Comparison of ENCODE assay signal across 18 cellular contexts in genomic region chr1:9680828-9681227, GRCh38. TPM values are rescaled to one million over a fixed set of nuclear protein-coding genes. Genes with fewer than 3 reads are reported as not detected.
A peak's percentile ranks its signal among the peaks of the same experiment; 100 is the strongest.
DNase-seq lines count a peak whose midpoint lies in the region; ATAC-seq and TF ChIP-seq lines count a peak whose summit lies in the region.
"Had no signal": no experiment of that assay in that cellular context is flagged by ENCODE, and none has a peak within 500 bp of the region (broad histone marks: within the 10 kb centered on the region; RNA-seq: fewer than 3 reads in every experiment).

No MANE protein-coding gene starts in this region.

- H3K79me1 ChIP-seq in trophoblast cell (ENCODE audit: low read length): no peaks in the 10 kb centered on the region

- no peak overlapping the region for H2AK5ac ChIP-seq in trophoblast cell (ENCODE audit: low read length)

- H3K27me3 ChIP-seq in trophoblast cell (ENCODE audit: insufficient read depth, low read length) (no peaks in the 10 kb centered on the region), endodermal cell (ENCODE audit: control insufficient read depth, insufficient read depth, low read length, poor library complexity, severe bottlenecking) (no peaks in the 10 kb centered on the region)
- H3K27me3 ChIP-seq: suprapubic skin had no signal

- no peaks in the 10 kb centered on the region for H3K4me1 ChIP-seq in trophoblast cell (ENCODE audit: control insufficient read depth in 1 of 2, insufficient read depth in 2 of 2, low read length in 2 of 2)
- H3K4me1 ChIP-seq in endodermal cell (ENCODE audit: control insufficient read depth, insufficient read depth, low read length): no peaks in the 10 kb centered on the region
- H3K4me1 ChIP-seq: Caco-2, suprapubic skin had no signal

- H3K27ac ChIP-seq in trophoblast cell (ENCODE audit: low read depth, low read length): no peak overlapping the region
- no peak overlapping the region for H3K27ac ChIP-seq in endodermal cell (ENCODE audit: low read depth, low read length)
- H3K27ac ChIP-seq: RWPE1, suprapubic skin had no signal

- no peak for ATAC-seq in sciatic nerve

- no peak overlapping the region for H3K18ac ChIP-seq in trophoblast cell (ENCODE audit: low read length)

- CTCF ChIA-PET in activated CD4-positive, alpha-beta memory T cell treated with anti-CD3 and anti-CD28 coated beads for 36 hours (lab: Charles Lee): no interaction called here
- CTCF ChIA-PET in activated CD4-positive, alpha-beta memory T cell treated with anti-CD3 and anti-CD28 coated beads, Interleukin-2, amount 10 ng/mL, durations not matched to agents 7 days and 5 days (lab: Charles Lee): interaction anchor here (0.6 kb wide), 1 partner anchor 187 kb away, joined by 3 read pairs; no protein-coding TSS in a partner anchor

- H2AFZ ChIP-seq in trophoblast cell (ENCODE audit: insufficient read depth, low read length, poor library complexity): no peak overlapping the region

- H3K23ac ChIP-seq in trophoblast cell (ENCODE audit: low read length): no peak overlapping the region

- DNase-seq in activated CD4-positive, alpha-beta memory T cell treated with anti-CD3 and anti-CD28 coated beads for 36 hours: no peak
- DNase-seq in activated CD4-positive, alpha-beta memory T cell treated with anti-CD3 and anti-CD28 coated beads, Interleukin-2, amount 10 ng/mL, durations not matched to agents 7 days and 5 days: no peak
- DNase-seq in activated naive CD8-positive, alpha-beta T cell treated with anti-CD3 and anti-CD28 coated beads for 36 hours: no peak
- DNase-seq in trophoblast cell: no peak
- no peak for DNase-seq in AG08395 (ENCODE audit: low spot score)
- DNase-seq in sciatic nerve (ENCODE audit: low spot score): no peak
- no peak for DNase-seq in endodermal cell
- DNase-seq: Caco-2, head of caudate nucleus, HFFc6, mesendoderm, NCI-H2081 treated with DMSO at 0.1 percent for 48 hours, NCI-H69, retina, SW 1271 had no signal

- H3K9me3 ChIP-seq in trophoblast cell (ENCODE audit: insufficient read depth, low read depth, low read length) (peaks cover 2% of the 10 kb centered on the region), endodermal cell (ENCODE audit: control insufficient read depth, low read length) (no peaks in the 10 kb centered on the region)
- H3K9me3 ChIP-seq: Caco-2, suprapubic skin had no signal

- no peak overlapping the region for H3K4me3 ChIP-seq in trophoblast cell (ENCODE audit: low read depth, low read length)
- H3K4me3 ChIP-seq in endodermal cell (ENCODE audit: low read length): no peak overlapping the region
- H3K4me3 ChIP-seq: suprapubic skin had no signal

- H3K4ac ChIP-seq in trophoblast cell (ENCODE audit: low read depth, low read length): no peak overlapping the region

- no peaks in the 10 kb centered on the region for H3K36me3 ChIP-seq in trophoblast cell (ENCODE audit: control insufficient read depth in 1 of 2, insufficient read depth in 2 of 2, low read length in 2 of 2)
- H3K36me3 ChIP-seq in endodermal cell (ENCODE audit: control insufficient read depth, insufficient read depth, low read length): no peaks in the 10 kb centered on the region
- H3K36me3 ChIP-seq: suprapubic skin had no signal

- no peak overlapping the region for H2BK12ac ChIP-seq in trophoblast cell (ENCODE audit: low read length)

- no peaks in the 10 kb centered on the region for H3K79me2 ChIP-seq in trophoblast cell (ENCODE audit: control insufficient read depth, insufficient read depth, low read length, poor library complexity)

- H2BK120ac ChIP-seq in trophoblast cell (ENCODE audit: insufficient read depth, low read length, poor library complexity): no peak overlapping the region

- peak overlapping the region; percentile 71 for H3K27ac Mint-ChIP-seq in activated CD4-positive, alpha-beta memory T cell treated with anti-CD3 and anti-CD28 coated beads for 36 hours
- no peak overlapping the region for H3K27ac Mint-ChIP-seq in activated CD4-positive, alpha-beta memory T cell treated with anti-CD3 and anti-CD28 coated beads, Interleukin-2, amount 10 ng/mL, durations not matched to agents 7 days and 5 days
- H3K27ac Mint-ChIP-seq in IgD-negative memory B cell: peak overlapping the region; percentile 48 to 91 (median 90)
- H3K27ac Mint-ChIP-seq in activated naive CD8-positive, alpha-beta T cell treated with anti-CD3 and anti-CD28 coated beads for 36 hours: peak overlapping the region; percentile 57
- no peak overlapping the region for H3K27ac Mint-ChIP-seq in endodermal cell
- H3K27ac Mint-ChIP-seq: HFFc6 had no signal

- no peak overlapping the region for H4K91ac ChIP-seq in trophoblast cell (ENCODE audit: low read depth, low read length)

- H3K4me1 Mint-ChIP-seq in activated CD4-positive, alpha-beta memory T cell treated with anti-CD3 and anti-CD28 coated beads for 36 hours (ENCODE audit: low read depth): peaks cover 54% of the 10 kb centered on the region
- H3K4me1 Mint-ChIP-seq in activated CD4-positive, alpha-beta memory T cell treated with anti-CD3 and anti-CD28 coated beads, Interleukin-2, amount 10 ng/mL, durations not matched to agents 7 days and 5 days: peaks cover 46% of the 10 kb centered on the region
- H3K4me1 Mint-ChIP-seq in IgD-negative memory B cell (peaks cover 35 to 51% (median 47%) of the 10 kb centered on the region in 3 donors), endodermal cell (peaks cover 6% of the 10 kb centered on the region)
- H3K4me1 Mint-ChIP-seq in activated naive CD8-positive, alpha-beta T cell treated with anti-CD3 and anti-CD28 coated beads for 36 hours: peaks cover 56% of the 10 kb centered on the region

- H3K9ac ChIP-seq in trophoblast cell (ENCODE audit: low read length) (peak overlapping the region; percentile 18), endodermal cell (ENCODE audit: extremely low read depth, low read length, poor library complexity, severe bottlenecking) (no peak overlapping the region)

- peaks cover 17% of the 10 kb centered on the region for H3K36me3 Mint-ChIP-seq in activated CD4-positive, alpha-beta memory T cell treated with anti-CD3 and anti-CD28 coated beads for 36 hours
- peaks cover 49% of the 10 kb centered on the region for H3K36me3 Mint-ChIP-seq in activated CD4-positive, alpha-beta memory T cell treated with anti-CD3 and anti-CD28 coated beads, Interleukin-2, amount 10 ng/mL, durations not matched to agents 7 days and 5 days (ENCODE audit: low read depth)
- H3K36me3 Mint-ChIP-seq in IgD-negative memory B cell (peaks cover 1% of the 10 kb centered on the region), endodermal cell (ENCODE audit: low read depth) (peaks cover 5% of the 10 kb centered on the region)
- peaks cover 58% of the 10 kb centered on the region for H3K36me3 Mint-ChIP-seq in activated naive CD8-positive, alpha-beta T cell treated with anti-CD3 and anti-CD28 coated beads for 36 hours

- intact Hi-C loops in activated CD4-positive, alpha-beta memory T cell treated with anti-CD3 and anti-CD28 coated beads for 36 hours (cut with micrococcal nuclease): no loop called here
- intact Hi-C loops in sciatic nerve (cut with DNase I): no loop called here

- no peak for TF ChIP-seq CTCF in endodermal cell (conservative IDR thresholded peaks at IDR 0.05)

- H3K9me3 Mint-ChIP-seq in activated CD4-positive, alpha-beta memory T cell treated with anti-CD3 and anti-CD28 coated beads for 36 hours: no peaks in the 10 kb centered on the region
- H3K9me3 Mint-ChIP-seq in activated CD4-positive, alpha-beta memory T cell treated with anti-CD3 and anti-CD28 coated beads, Interleukin-2, amount 10 ng/mL, durations not matched to agents 7 days and 5 days: no peaks in the 10 kb centered on the region
- H3K9me3 Mint-ChIP-seq in IgD-negative memory B cell (no peaks in the 10 kb centered on the region), endodermal cell (no peaks in the 10 kb centered on the region)
- peaks cover 2% of the 10 kb centered on the region for H3K9me3 Mint-ChIP-seq in activated naive CD8-positive, alpha-beta T cell treated with anti-CD3 and anti-CD28 coated beads for 36 hours
- H3K9me3 Mint-ChIP-seq: HFFc6 had no signal

- WGBS in trophoblast cell (ENCODE audit: extremely low coverage, insufficient coverage, insufficient read length): no CpG with 5 or more reads among the region's 6 CpGs
- 95 to 96% methylated on average over 5 to 6 of the region's 6 CpGs for WGBS in endodermal cell (ENCODE audit: insufficient coverage in 1 of 2, insufficient read length in 1 of 2), 2 experiments

- no peak overlapping the region for H4K12ac ChIP-seq in trophoblast cell (ENCODE audit: low read depth, low read length)

- H3K4me2 ChIP-seq in trophoblast cell (ENCODE audit: low read length): no peak overlapping the region

- H3K27me3 Mint-ChIP-seq in activated CD4-positive, alpha-beta memory T cell treated with anti-CD3 and anti-CD28 coated beads for 36 hours: no peaks in the 10 kb centered on the region
- H3K27me3 Mint-ChIP-seq in activated CD4-positive, alpha-beta memory T cell treated with anti-CD3 and anti-CD28 coated beads, Interleukin-2, amount 10 ng/mL, durations not matched to agents 7 days and 5 days: no peaks in the 10 kb centered on the region
- H3K27me3 Mint-ChIP-seq in IgD-negative memory B cell: no peaks in the 10 kb centered on the region
- H3K27me3 Mint-ChIP-seq in activated naive CD8-positive, alpha-beta T cell treated with anti-CD3 and anti-CD28 coated beads for 36 hours: no peaks in the 10 kb centered on the region
- no peaks in the 10 kb centered on the region for H3K27me3 Mint-ChIP-seq in endodermal cell (ENCODE audit: insufficient read depth)

- no peak overlapping the region for H3K14ac ChIP-seq in trophoblast cell (ENCODE audit: low read length)

- no peak overlapping the region for H3K4me3 Mint-ChIP-seq in activated CD4-positive, alpha-beta memory T cell treated with anti-CD3 and anti-CD28 coated beads for 36 hours
- no peak overlapping the region for H3K4me3 Mint-ChIP-seq in activated CD4-positive, alpha-beta memory T cell treated with anti-CD3 and anti-CD28 coated beads, Interleukin-2, amount 10 ng/mL, durations not matched to agents 7 days and 5 days
- H3K4me3 Mint-ChIP-seq in IgD-negative memory B cell (peak overlapping the region in 2 of 4 donors; percentile 77 to 89), endodermal cell (no peak overlapping the region)
- no peak overlapping the region for H3K4me3 Mint-ChIP-seq in activated naive CD8-positive, alpha-beta T cell treated with anti-CD3 and anti-CD28 coated beads for 36 hours
- H3K4me3 Mint-ChIP-seq: HFFc6 had no signal

- POLR2A ChIA-PET in activated CD4-positive, alpha-beta memory T cell treated with anti-CD3 and anti-CD28 coated beads for 36 hours (lab: Charles Lee): no interaction called here
- POLR2A ChIA-PET in activated CD4-positive, alpha-beta memory T cell treated with anti-CD3 and anti-CD28 coated beads, Interleukin-2, amount 10 ng/mL, durations not matched to agents 7 days and 5 days (lab: Charles Lee): interaction anchor here (1.1 to 2.3 kb wide), 3 partner anchors 13 to 52 kb away, joined by 3 to 9 read pairs (median 3); partner anchors contain the start of gene PIK3CD

- H2BK5ac ChIP-seq in trophoblast cell (ENCODE audit: low read depth, low read length, poor library complexity): no peak overlapping the region

- H4K8ac ChIP-seq in trophoblast cell (ENCODE audit: low read depth, low read length): no peak overlapping the region

RNA-seq across cellular contexts. Expression of gene PIK3CD, which starts 29.3 kb away (rescaled TPM):
- total RNA-seq in activated CD4-positive, alpha-beta memory T cell treated with anti-CD3 and anti-CD28 coated beads for 36 hours: 100 to 1,000 TPM; 129 to 138 TPM
- total RNA-seq in activated CD4-positive, alpha-beta memory T cell treated with anti-CD3 and anti-CD28 coated beads, Interleukin-2, amount 10 ng/mL, durations not matched to agents 7 days and 5 days: 100 to 1,000 TPM; 211 to 214 TPM
- polyA plus RNA-seq in IgD-negative memory B cell: 82.6 TPM
- 100 to 1,000 TPM; 131 to 134 TPM for total RNA-seq in activated naive CD8-positive, alpha-beta T cell treated with anti-CD3 and anti-CD28 coated beads for 36 hours
- 3.8 and 4.0 TPM in 2 replicates for polyA plus RNA-seq in trophoblast cell (2013)
- total RNA-seq in sciatic nerve: 17.9 TPM
- 10 to 100 TPM; 13.9 to 14.2 TPM for total RNA-seq in endodermal cell
- polyA plus RNA-seq in endodermal cell (2013, experiment 1 of 2): 4.3 TPM
- polyA plus RNA-seq in endodermal cell (2013, experiment 2 of 2): 3.3 TPM

Comparison
In these comparisons a context has a peak if more than half of its experiments do, and no peak if none do; other contexts are left out.
1. H3K27ac Mint-ChIP-seq: peak in activated CD4-positive, alpha-beta memory T cell treated with anti-CD3 and anti-CD28 coated beads for 36 hours (single experiment), IgD-negative memory B cell (3 of 3) and activated naive CD8-positive, alpha-beta T cell treated with anti-CD3 and anti-CD28 coated beads for 36 hours (single experiment); none in activated CD4-positive, alpha-beta memory T cell treated with anti-CD3 and anti-CD28 coated beads, Interleukin-2, amount 10 ng/mL, durations not matched to agents 7 days and 5 days (single experiment) and endodermal cell (single experiment).